In genomic region chr2:128316777-128317185, GRCh38 we compare ENCODE assay signal across 8 cellular contexts. TPM values are rescaled to one million over a fixed set of nuclear protein-coding genes. Genes with fewer than 3 reads are reported as not detected.
DNase-seq lines count a peak whose midpoint lies in the region; ATAC-seq and TF ChIP-seq lines count a peak whose summit lies in the region.

No MANE protein-coding gene starts in this region.

- no peaks in the 10 kb centered on the region for H3K9me3 Mint-ChIP-seq in activated CD4-positive, alpha-beta T cell treated with anti-CD3 and anti-CD28 coated beads, Interleukin-2, amount 10 ng/mL, durations not matched to agents 7 days and 5 days

- H3K36me3 Mint-ChIP-seq in activated CD4-positive, alpha-beta T cell treated with anti-CD3 and anti-CD28 coated beads, Interleukin-2, amount 10 ng/mL, durations not matched to agents 7 days and 5 days (ENCODE audit: low read depth) = no peaks in the 10 kb centered on the region

- CTCF ChIA-PET in activated CD4-positive, alpha-beta T cell treated with anti-CD3 and anti-CD28 coated beads, Interleukin-2, amount 10 ng/mL, durations not matched to agents 7 days and 5 days (lab: Charles Lee) = interaction anchor here (0.5 to 0.6 kb wide), 2 partner anchors 256 to 309 kb away, joined by 3 to 4 read pairs; no protein-coding TSS in a partner anchor

- H3K4me1 ChIP-seq in thymus (ENCODE audit: control insufficient read depth, insufficient read depth, low read length) = peaks cover 44% of the 10 kb centered on the region

- in situ Hi-C loops in astrocyte of the cerebellum (cut with HindIII; ENCODE audit: low sequenced_read_pairs) = loop anchor here (25.0 kb wide), 2 partner anchors 129 to 946 kb away; no protein-coding TSS in a partner anchor

- H3K9me3 ChIP-seq in thymus (ENCODE audit: control insufficient read depth) = no peaks in the 10 kb centered on the region

- no peak overlapping the region for H3K27ac ChIP-seq in thymus (ENCODE audit: low read depth)

- peak overlapping the region; percentile 83 for H3K4me3 Mint-ChIP-seq in activated CD4-positive, alpha-beta T cell treated with anti-CD3 and anti-CD28 coated beads, Interleukin-2, amount 10 ng/mL, durations not matched to agents 7 days and 5 days

- 14% methylated on average over 6 of the region's 6 CpGs for WGBS in thymus

- ATAC-seq in left lobe of liver = peak; percentile 49
- ATAC-seq in GM21717 (IDR thresholded peaks at IDR 0.05; ENCODE audit: unreplicated experiment) = no peak
- no peak for ATAC-seq in HG03095 (IDR thresholded peaks at IDR 0.05; ENCODE audit: unreplicated experiment)

- DNase-seq in activated CD4-positive, alpha-beta T cell treated with anti-CD3 and anti-CD28 coated beads, Interleukin-2, amount 10 ng/mL, durations not matched to agents 7 days and 5 days = no peak
- DNase-seq in activated CD4-positive, alpha-beta T cell treated with anti-CD3 and anti-CD28 coated beads, Interleukin-2, amount 50 U/mL, for 4 hours = no peak
- no peak for DNase-seq in astrocyte of the cerebellum (ENCODE audit: low read depth)
- peak; percentile 57 for DNase-seq in left lobe of liver (ENCODE audit: low spot score)
- no peak for DNase-seq in NCI-H1694 treated with DMSO at 0.1 percent for 48 hours (lab: John Stamatoyannopoulos, UW)

- peaks cover 27% of the 10 kb centered on the region for H3K4me1 Mint-ChIP-seq in activated CD4-positive, alpha-beta T cell treated with anti-CD3 and anti-CD28 coated beads, Interleukin-2, amount 10 ng/mL, durations not matched to agents 7 days and 5 days

- no peak for TF ChIP-seq CTCF in astrocyte of the cerebellum (IDR thresholded peaks at IDR 0.05; ENCODE audit: low read depth, low read length, missing control alignments)

- peak overlapping the region; percentile 3 for H3K27ac Mint-ChIP-seq in activated CD4-positive, alpha-beta T cell treated with anti-CD3 and anti-CD28 coated beads, Interleukin-2, amount 10 ng/mL, durations not matched to agents 7 days and 5 days

- peaks cover 3% of the 10 kb centered on the region for H3K27me3 Mint-ChIP-seq in activated CD4-positive, alpha-beta T cell treated with anti-CD3 and anti-CD28 coated beads, Interleukin-2, amount 10 ng/mL, durations not matched to agents 7 days and 5 days

- H3K27me3 ChIP-seq in thymus (ENCODE audit: control insufficient read depth, insufficient read depth) = no peaks in the 10 kb centered on the region

- H3K36me3 ChIP-seq in thymus (ENCODE audit: control insufficient read depth, insufficient read depth) = peaks cover 2% of the 10 kb centered on the region

- POLR2A ChIA-PET in activated CD4-positive, alpha-beta T cell treated with anti-CD3 and anti-CD28 coated beads, Interleukin-2, amount 10 ng/mL, durations not matched to agents 7 days and 5 days (lab: Charles Lee) = no interaction called here

- H3K4me3 ChIP-seq in astrocyte of the cerebellum (ENCODE audit: low read depth, low read length) (peak overlapping the region; percentile 85), thymus (ENCODE audit: low read length) (peak overlapping the region; percentile 58)

RNA-seq across cellular contexts. Expression of gene HS6ST1, which starts 1.9 kb away (rescaled TPM):
- 1 to 10 TPM; 7.9 to 8.4 TPM for total RNA-seq in activated CD4-positive, alpha-beta T cell treated with anti-CD3 and anti-CD28 coated beads, Interleukin-2, amount 10 ng/mL, durations not matched to agents 7 days and 5 days
- total RNA-seq in left lobe of liver = 21.8 TPM
- polyA plus RNA-seq in thymus = 20.0 TPM
